ENCODE assay signal across 11 cellular contexts in the genomic region with DNA sequence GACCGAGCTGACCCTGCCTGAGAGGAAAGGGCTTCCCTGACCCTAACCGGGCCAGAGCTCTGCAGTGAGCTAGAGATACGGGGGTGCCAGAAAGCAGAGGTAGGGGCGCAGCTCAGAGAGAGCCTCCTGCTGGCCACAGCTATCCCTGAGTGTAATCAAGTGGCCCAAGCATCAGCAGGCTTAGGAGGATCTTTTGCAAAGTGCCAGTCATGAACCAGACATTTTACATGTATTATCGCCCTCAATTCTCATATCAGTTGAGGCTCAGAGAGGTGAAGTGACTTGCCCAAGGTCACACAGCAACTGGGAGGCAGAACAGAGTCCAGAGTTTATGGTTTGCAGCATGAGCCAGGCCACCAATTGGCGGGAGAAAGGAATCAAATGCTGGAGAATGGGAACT. TPM values are rescaled to one million over a fixed set of nuclear protein-coding genes. Genes with fewer than 3 reads are reported as not detected.
A peak's percentile ranks its signal among the peaks of the same experiment; 100 is the strongest.
DNase-seq lines count a peak whose midpoint lies in the region; ATAC-seq and TF ChIP-seq lines count a peak whose summit lies in the region.
"Had no signal": no experiment of that assay in that cellular context is flagged by ENCODE, and none has a peak within 500 bp of the region (broad histone marks: within the 10 kb centered on the region; RNA-seq: fewer than 3 reads in every experiment).

No MANE protein-coding gene starts in this region.

- H3F3A ChIP-seq in PC-3 (ENCODE audit: low read length, unreplicated experiment) = no peaks in the 10 kb centered on the region

- no peaks in the 10 kb centered on the region for H3K9me2 ChIP-seq in PC-3 (replicated peaks; ENCODE audit: low read length)

- peaks cover 15% of the 10 kb centered on the region for H3K4me1 ChIP-seq in PC-3 (ENCODE audit: insufficient read depth, low read length)

- H2AFZ ChIP-seq in PC-3 (ENCODE audit: low read length) = no peak overlapping the region

- peaks cover 52 to 71% of the 10 kb centered on the region in 2 donors for H3K4me1 Mint-ChIP-seq in stimulated activated naive B cell treated with anti-CD40 and anti-IgM and Interleukin-4, amounts not matched to agents 10 μg/mL and 1 μg/mL and 100 μg/mL, for 72 hours

- peak; percentile 19 for TF ChIP-seq CTCF in GM10248 (IDR thresholded peaks at IDR 0.05; ENCODE audit: control extremely low read depth, extremely low read depth, low read depth, missing control alignments)
- peak; percentile 42 for TF ChIP-seq CTCF in PC-3 (conservative IDR thresholded peaks at IDR 0.05; ENCODE audit: low read depth, low read length)

- H4K20me1 ChIP-seq in PC-3 (ENCODE audit: low read length) = no peaks in the 10 kb centered on the region

- H3K9ac ChIP-seq in PC-3 (ENCODE audit: low read length) = no peak overlapping the region

- no peaks in the 10 kb centered on the region for H3K9me3 ChIP-seq in PC-3 (ENCODE audit: low read length)
- H3K9me3 ChIP-seq: pancreas, Peyer's patch had no signal

- no peak overlapping the region for H3K4me2 ChIP-seq in PC-3 (ENCODE audit: low read length)

- peaks cover 0 to 4% of the 10 kb centered on the region in 2 donors for H3K36me3 Mint-ChIP-seq in stimulated activated naive B cell treated with anti-CD40 and anti-IgM and Interleukin-4, amounts not matched to agents 10 μg/mL and 1 μg/mL and 100 μg/mL, for 72 hours

- H3K27me3 Mint-ChIP-seq in stimulated activated naive B cell treated with anti-CD40 and anti-IgM and Interleukin-4, amounts not matched to agents 10 μg/mL and 1 μg/mL and 100 μg/mL, for 72 hours = no peaks in the 10 kb centered on the region

- POLR2A ChIA-PET in GM10248 (lab: Yijun Ruan, JAX) (no interaction called here), PC-3 (lab: Charles Lee; ENCODE audit: unreplicated experiment) (no interaction called here)

- peak overlapping the region; percentile 95 for H3K27ac Mint-ChIP-seq in stimulated activated naive B cell treated with anti-CD40 and anti-IgM and Interleukin-4, amounts not matched to agents 10 μg/mL and 1 μg/mL and 100 μg/mL, for 72 hours

- intact Hi-C loops in PC-3 (cut with micrococcal nuclease) = no loop called here

- H3K27ac ChIP-seq in PC-3 (ENCODE audit: low read length) = no peak overlapping the region
- H3K27ac ChIP-seq: pancreas had no signal

- no peak overlapping the region for H3K4me3 Mint-ChIP-seq in stimulated activated naive B cell treated with anti-CD40 and anti-IgM and Interleukin-4, amounts not matched to agents 10 μg/mL and 1 μg/mL and 100 μg/mL, for 72 hours

- BruUV-seq in PC-3 (replicated peaks; lab: Mats Ljungman, UMichigan) = no TSS peak

- no peak for ATAC-seq in PC-3
- peak; percentile 5 for ATAC-seq in esophagus mucosa
- no peak for ATAC-seq in stimulated activated naive B cell treated with anti-CD40 and anti-IgM and Interleukin-4, amounts not matched to agents 10 μg/mL and 1 μg/mL and 100 μg/mL, for 72 hours (replicated peaks)
- ATAC-seq in GM18868 (IDR thresholded peaks at IDR 0.05; ENCODE audit: unreplicated experiment) = no peak
- ATAC-seq: pancreas had no signal

- no peaks in the 10 kb centered on the region for H3K27me3 ChIP-seq in PC-3 (ENCODE audit: low read length)
- H3K27me3 ChIP-seq: pancreas, Peyer's patch had no signal

- no peak overlapping the region for H3K4me3 ChIP-seq in PC-3 (ENCODE audit: low read length)
- H3K4me3 ChIP-seq: pancreas, Peyer's patch had no signal

- CTCF ChIA-PET in GM10248 (lab: Yijun Ruan, JAX) = interaction anchor here (0.9 to 6.3 kb wide), 5 partner anchors 10 to 71 kb away, joined by 3 to 32 read pairs (median 8); no protein-coding TSS in a partner anchor
- CTCF ChIA-PET in PC-3 (lab: Charles Lee) = no interaction called here

- no peak for DNase-seq in GM10248 (ENCODE audit: extremely low spot score)
- DNase-seq in PC-3 = no peak
- DNase-seq in stimulated activated naive B cell treated with anti-CD40 and anti-IgM and Interleukin-4, amounts not matched to agents 10 μg/mL and 1 μg/mL and 100 μg/mL, for 72 hours = no peak
- DNase-seq in NCI-H2029 (lab: John Stamatoyannopoulos, UW) = no peak
- DNase-seq in activated CD4-positive, alpha-beta T cell treated with anti-CD3 and anti-CD28 coated beads for 4 hours = no peak
- DNase-seq in iPS-NIHi7 (ENCODE audit: extremely low spot score) = no peak
- DNase-seq: NCI-H2081, pancreas, Peyer's patch had no signal

- H3K9me3 Mint-ChIP-seq in stimulated activated naive B cell treated with anti-CD40 and anti-IgM and Interleukin-4, amounts not matched to agents 10 μg/mL and 1 μg/mL and 100 μg/mL, for 72 hours = peaks cover 0 to 4% of the 10 kb centered on the region in 2 donors

- no peaks in the 10 kb centered on the region for H3K79me2 ChIP-seq in PC-3 (ENCODE audit: low read length)

- H3K36me3 ChIP-seq in PC-3 (ENCODE audit: low read depth, low read length) = no peaks in the 10 kb centered on the region
- H3K36me3 ChIP-seq: pancreas, Peyer's patch had no signal

RNA-seq across cellular contexts. Expression of a gene that starts 7.0 kb away (rescaled TPM):
- total RNA-seq in PC-3 (2014; rRNA removed) (77.7 and 92.5 TPM in 2 replicates), esophagus mucosa (25.7 TPM)

RNA-seq across cellular contexts. Expression of a gene that starts 35.3 kb away (rescaled TPM):
- total RNA-seq in PC-3 (2014; rRNA removed) (7.0 and 8.3 TPM in 2 replicates), esophagus mucosa (13.9 TPM)
